Comparison of ENCODE assay signal across 8 cellular contexts in genomic region chr17:79294459-79295071, GRCh38.
DNase-seq lines count a peak whose midpoint lies in the region; ATAC-seq lines count a peak whose summit lies in the region.

No MANE protein-coding gene starts in this region.

- no peak overlapping the region for H3K4me3 Mint-ChIP-seq in CD8-positive, alpha-beta memory T cell
- no peak overlapping the region for H3K4me3 Mint-ChIP-seq in activated naive CD4-positive, alpha-beta T cell treated with anti-CD3 and anti-CD28 coated beads, Interleukin-2, amount 50 U/mL, for 24 hours

- H3K4me1 Mint-ChIP-seq in CD8-positive, alpha-beta memory T cell = no peaks in the 10 kb centered on the region
- H3K4me1 Mint-ChIP-seq in activated naive CD4-positive, alpha-beta T cell treated with anti-CD3 and anti-CD28 coated beads, Interleukin-2, amount 50 U/mL, for 24 hours = no peaks in the 10 kb centered on the region

- ATAC-seq in HG03469 (IDR thresholded peaks at IDR 0.05; ENCODE audit: unreplicated experiment) = no peak

- no peaks in the 10 kb centered on the region for H3K4me1 ChIP-seq in CD8-positive, alpha-beta memory T cell (ENCODE audit: insufficient read depth, low read length)
- no peaks in the 10 kb centered on the region for H3K4me1 ChIP-seq in NT2/D1 (ENCODE audit: insufficient read depth, insufficient read length)

- H3K9me3 Mint-ChIP-seq in CD8-positive, alpha-beta memory T cell = peaks cover 0 to 2% (median 0%) of the 10 kb centered on the region in 5 donors
- no peaks in the 10 kb centered on the region for H3K9me3 Mint-ChIP-seq in activated naive CD4-positive, alpha-beta T cell treated with anti-CD3 and anti-CD28 coated beads, Interleukin-2, amount 50 U/mL, for 24 hours

- H3K4me3 ChIP-seq in CD8-positive, alpha-beta memory T cell (ENCODE audit: low read length) = no peak overlapping the region
- H3K4me3 ChIP-seq in NT2/D1 (ENCODE audit: insufficient read length, low read depth) = no peak overlapping the region

- H3K36me3 Mint-ChIP-seq in CD8-positive, alpha-beta memory T cell = no peaks in the 10 kb centered on the region
- H3K36me3 Mint-ChIP-seq in activated naive CD4-positive, alpha-beta T cell treated with anti-CD3 and anti-CD28 coated beads, Interleukin-2, amount 50 U/mL, for 24 hours = no peaks in the 10 kb centered on the region

- POLR2A ChIA-PET in CD8-positive, alpha-beta memory T cell (lab: Charles Lee) = no interaction called here

- peak in 3 of 5 donors; percentile 8 to 15 (median 12) for DNase-seq in CD8-positive, alpha-beta memory T cell
- DNase-seq in NT2/D1 (ENCODE audit: low read depth, low spot score) (peak; percentile 66), iPS-NIHi11 (ENCODE audit: low spot score) (peak; percentile 94), NCI-H128 (lab: John Stamatoyannopoulos, UW; ENCODE audit: unreplicated experiment) (no peak), cortex of kidney (lab: John Stamatoyannopoulos, UW) (no peak)
- DNase-seq in stimulated activated CD4-positive, alpha-beta T cell treated with anti-CD3 and anti-CD28 coated beads, TNF-alpha, amount 100 ng/mL, for 48 hours (ENCODE audit: low read depth in 3 of 3) = peak in 2 of 3 donors; percentile 7 to 17

- no peaks in the 10 kb centered on the region for H3K27me3 ChIP-seq in CD8-positive, alpha-beta memory T cell (ENCODE audit: insufficient read depth, low read length, poor library complexity, severe bottlenecking)
- H3K27me3 ChIP-seq in NT2/D1 (ENCODE audit: insufficient read depth, insufficient read length) = peaks cover 62% of the 10 kb centered on the region

- H3K9ac ChIP-seq in NT2/D1 (ENCODE audit: insufficient read length, low read depth) = no peak overlapping the region

- no peaks in the 10 kb centered on the region for H3K36me3 ChIP-seq in CD8-positive, alpha-beta memory T cell (ENCODE audit: insufficient read depth, low read length)
- no peaks in the 10 kb centered on the region for H3K36me3 ChIP-seq in NT2/D1 (ENCODE audit: insufficient read depth, insufficient read length, low read length)

- H3K9me3 ChIP-seq in CD8-positive, alpha-beta memory T cell (ENCODE audit: low read length) = no peaks in the 10 kb centered on the region
- H3K9me3 ChIP-seq in NT2/D1 (ENCODE audit: insufficient read depth, low read length) = no peaks in the 10 kb centered on the region

- no peak overlapping the region for H3K27ac Mint-ChIP-seq in CD8-positive, alpha-beta memory T cell
- H3K27ac Mint-ChIP-seq in activated naive CD4-positive, alpha-beta T cell treated with anti-CD3 and anti-CD28 coated beads, Interleukin-2, amount 50 U/mL, for 24 hours = peak overlapping the region; percentile 38

- CTCF ChIA-PET in CD8-positive, alpha-beta memory T cell (lab: Charles Lee) = no interaction called here

- peaks cover 24 to 37% of the 10 kb centered on the region in 2 donors for H3K27me3 Mint-ChIP-seq in CD8-positive, alpha-beta memory T cell
- peaks cover 12% of the 10 kb centered on the region for H3K27me3 Mint-ChIP-seq in activated naive CD4-positive, alpha-beta T cell treated with anti-CD3 and anti-CD28 coated beads, Interleukin-2, amount 50 U/mL, for 24 hours

- H3K27ac ChIP-seq in CD8-positive, alpha-beta memory T cell (ENCODE audit: low read depth, low read length) = no peak overlapping the region

Comparison
In these comparisons a context has a peak if more than half of its experiments do, and no peak if none do; other contexts are left out.
1. DNase-seq: peak in CD8-positive, alpha-beta memory T cell (3 of 5), NT2/D1 (single experiment), iPS-NIHi11 (single experiment) and stimulated activated CD4-positive, alpha-beta T cell treated with anti-CD3 and anti-CD28 coated beads, TNF-alpha, amount 100 ng/mL, for 48 hours (2 of 3); none in NCI-H128 (single experiment) and cortex of kidney (single experiment).